ENCODE assay signal across 1 cellular context in genomic region chr5:150561192-150561512, GRCh38.
TF ChIP-seq lines count a peak whose summit lies in the region.

No MANE protein-coding gene starts in this region.

TF ChIP-seq in GM12878, 131 proteins besides CTCF, POLR2A, EP300 and RAD21:
- TF ChIP-seq POU2F2 (IDR thresholded peaks at IDR 0.05; ENCODE audit: borderline replicate concordance, low read depth, low read length) (no peak), HDAC2 (IDR thresholded peaks at IDR 0.05) (no peak), SIX5 (IDR thresholded peaks at IDR 0.05; ENCODE audit: low read depth, low read length, severe bottlenecking) (no peak), CBFB (IDR thresholded peaks at IDR 0.05; ENCODE audit: low read depth) (no peak), CREM (IDR thresholded peaks at IDR 0.05; ENCODE audit: low read depth) (no peak), SMAD1 (IDR thresholded peaks at IDR 0.05; ENCODE audit: low read depth, partially characterized antibody) (no peak), ESRRA (IDR thresholded peaks at IDR 0.05; ENCODE audit: low read length) (no peak), JUNB (IDR thresholded peaks at IDR 0.05) (no peak), SKIL (IDR thresholded peaks at IDR 0.05; ENCODE audit: low read depth, poor library complexity, severe bottlenecking) (no peak), ZNF622 (IDR thresholded peaks at IDR 0.05) (no peak)
